ENCODE assay signal across 29 cellular contexts in genomic region chr2:197464180-197464579, GRCh38. TPM values are rescaled to one million over a fixed set of nuclear protein-coding genes. Genes with fewer than 3 reads are reported as not detected.
DNase-seq lines count a peak whose midpoint lies in the region; ATAC-seq and TF ChIP-seq lines count a peak whose summit lies in the region.
"Had no signal": no experiment of that assay in that cellular context is flagged by ENCODE, and none has a peak within 500 bp of the region (broad histone marks: within the 10 kb centered on the region; RNA-seq: fewer than 3 reads in every experiment).

No MANE protein-coding gene starts in this region.

- no peak overlapping the region for H3K4me3 Mint-ChIP-seq in activated CD8-positive, alpha-beta T cell treated with anti-CD3 and anti-CD28 coated beads for 36 hours
- H3K4me3 Mint-ChIP-seq in activated CD8-positive, alpha-beta T cell treated with anti-CD3 and anti-CD28 coated beads, Interleukin-2, amount 10 ng/mL, durations not matched to agents 7 days and 5 days = no peak overlapping the region
- H3K4me3 Mint-ChIP-seq: CD14-positive monocyte, natural killer cell, T-helper 17 cell had no signal

- H3K27me3 Mint-ChIP-seq in activated CD8-positive, alpha-beta T cell treated with anti-CD3 and anti-CD28 coated beads for 36 hours = no peaks in the 10 kb centered on the region
- no peaks in the 10 kb centered on the region for H3K27me3 Mint-ChIP-seq in activated CD8-positive, alpha-beta T cell treated with anti-CD3 and anti-CD28 coated beads, Interleukin-2, amount 10 ng/mL, durations not matched to agents 7 days and 5 days (ENCODE audit: low read depth)
- H3K27me3 Mint-ChIP-seq: T-helper 17 cell had no signal

- peaks cover 10% of the 10 kb centered on the region for H3K4me1 Mint-ChIP-seq in activated CD8-positive, alpha-beta T cell treated with anti-CD3 and anti-CD28 coated beads for 36 hours (ENCODE audit: low read depth)
- H3K4me1 Mint-ChIP-seq in activated CD8-positive, alpha-beta T cell treated with anti-CD3 and anti-CD28 coated beads, Interleukin-2, amount 10 ng/mL, durations not matched to agents 7 days and 5 days (ENCODE audit: low read depth) = peaks cover 2% of the 10 kb centered on the region
- H3K4me1 Mint-ChIP-seq: CD14-positive monocyte had no signal

- H3K4me1 ChIP-seq in neutrophil (ENCODE audit: control insufficient read depth in 1 of 2, insufficient read depth in 1 of 2, low read depth in 1 of 2, low read length in 1 of 2) = no peaks in the 10 kb centered on the region

- DNase-seq in activated CD8-positive, alpha-beta T cell treated with anti-CD3 and anti-CD28 coated beads for 36 hours = no peak
- no peak for DNase-seq in activated CD8-positive, alpha-beta T cell treated with anti-CD3 and anti-CD28 coated beads, Interleukin-2, amount 10 ng/mL, durations not matched to agents 7 days and 5 days
- DNase-seq in RPMI8226 (peak; percentile 13), choroid plexus epithelial cell (ENCODE audit: low read depth) (peak; percentile 56), left lobe of liver (ENCODE audit: low spot score) (no peak)
- DNase-seq: 8988T; activated naive CD4-positive, alpha-beta T cell treated with anti-CD3 and anti-CD28 coated beads, Interleukin-2, amount 50 U/mL, for 16 hours; anterior cingulate cortex; central memory CD4-positive, alpha-beta T cell; dorsolateral prefrontal cortex; GDM1; hypothalamus; left cardiac atrium; natural killer cell; NCI-H1092; NCI-H187; NCI-H510A treated with DMSO at 0.1 percent for 48 hours; OCI-M1; ovary; small intestine; stimulated activated naive CD8-positive, alpha-beta T cell treated with anti-CD3 and anti-CD28 coated beads, Interleukin-15, Interleukin-2, amounts not matched to agents 100 U/mL and 50 U/mL, for 24 hours; T-helper 17 cell; upper lobe of right lung had no signal

- no peak for TF ChIP-seq CTCF in activated CD8-positive, alpha-beta T cell treated with anti-CD3 and anti-CD28 coated beads for 36 hours (IDR thresholded peaks at IDR 0.05)
- TF ChIP-seq CTCF in choroid plexus epithelial cell (conservative IDR thresholded peaks at IDR 0.05; ENCODE audit: low read depth, low read length) (no peak), neutrophil (IDR thresholded peaks at IDR 0.05) (no peak)

- intact Hi-C loops in activated CD8-positive, alpha-beta T cell treated with anti-CD3 and anti-CD28 coated beads for 36 hours (cut with micrococcal nuclease) = no loop called here

- CTCF ChIA-PET in activated CD8-positive, alpha-beta T cell treated with anti-CD3 and anti-CD28 coated beads for 36 hours (lab: Charles Lee) = interaction anchor here (1.8 kb wide), 1 partner anchor 11 kb away, joined by 8 read pairs; the partner anchor contains the start of gene COQ10B
- CTCF ChIA-PET in activated CD8-positive, alpha-beta T cell treated with anti-CD3 and anti-CD28 coated beads, Interleukin-2, amount 10 ng/mL, durations not matched to agents 7 days and 5 days (lab: Charles Lee) = interaction anchor here (1.9 kb wide), 1 partner anchor 11 kb away, joined by 4 read pairs; the partner anchor contains the start of gene COQ10B

- ATAC-seq in activated CD8-positive, alpha-beta T cell treated with anti-CD3 and anti-CD28 coated beads for 36 hours = no peak
- no peak for ATAC-seq in activated CD8-positive, alpha-beta T cell treated with anti-CD3 and anti-CD28 coated beads, Interleukin-2, amount 10 ng/mL, durations not matched to agents 7 days and 5 days
- ATAC-seq in HG02981 (IDR thresholded peaks at IDR 0.05; ENCODE audit: unreplicated experiment) (no peak), left lobe of liver (no peak), HG02588 (IDR thresholded peaks at IDR 0.05; ENCODE audit: unreplicated experiment) (no peak)
- ATAC-seq: left cardiac atrium; natural killer cell; stimulated activated naive CD8-positive, alpha-beta T cell treated with anti-CD3 and anti-CD28 coated beads, Interleukin-15, Interleukin-2, amounts not matched to agents 100 U/mL and 50 U/mL, for 24 hours; T-helper 17 cell; upper lobe of right lung had no signal

- no peaks in the 10 kb centered on the region for H3K27me3 ChIP-seq in neutrophil
- H3K27me3 ChIP-seq: dorsolateral prefrontal cortex, esophagus muscularis mucosa, ovary, upper lobe of right lung had no signal

- H3K36me3 Mint-ChIP-seq in activated CD8-positive, alpha-beta T cell treated with anti-CD3 and anti-CD28 coated beads for 36 hours (ENCODE audit: low read depth) = peaks cover 19% of the 10 kb centered on the region
- peaks cover 46% of the 10 kb centered on the region for H3K36me3 Mint-ChIP-seq in activated CD8-positive, alpha-beta T cell treated with anti-CD3 and anti-CD28 coated beads, Interleukin-2, amount 10 ng/mL, durations not matched to agents 7 days and 5 days (ENCODE audit: low read depth)

- H3K27ac Mint-ChIP-seq in activated CD8-positive, alpha-beta T cell treated with anti-CD3 and anti-CD28 coated beads for 36 hours = peak overlapping the region; percentile 16
- no peak overlapping the region for H3K27ac Mint-ChIP-seq in activated CD8-positive, alpha-beta T cell treated with anti-CD3 and anti-CD28 coated beads, Interleukin-2, amount 10 ng/mL, durations not matched to agents 7 days and 5 days
- H3K27ac Mint-ChIP-seq: activated T-helper 2 cell treated with anti-CD3 and anti-CD28 coated beads, Interferon-gamma antibody, Interleukin-2, Interleukin-4, amounts not matched to agents 10 μg/mL and 5 μg/mL and 100 μg/mL, durations not matched to agents 14 hours and 24 hours and 36 hours; T-helper 17 cell had no signal

- no peaks in the 10 kb centered on the region for H3K9me3 Mint-ChIP-seq in activated CD8-positive, alpha-beta T cell treated with anti-CD3 and anti-CD28 coated beads for 36 hours
- no peaks in the 10 kb centered on the region for H3K9me3 Mint-ChIP-seq in activated CD8-positive, alpha-beta T cell treated with anti-CD3 and anti-CD28 coated beads, Interleukin-2, amount 10 ng/mL, durations not matched to agents 7 days and 5 days (ENCODE audit: insufficient read depth)
- H3K9me3 Mint-ChIP-seq: activated T-helper 2 cell treated with anti-CD3 and anti-CD28 coated beads, Interferon-gamma antibody, Interleukin-2, Interleukin-4, amounts not matched to agents 10 μg/mL and 5 μg/mL and 100 μg/mL, durations not matched to agents 14 hours and 24 hours and 36 hours; natural killer cell had no signal

- POLR2A ChIA-PET in activated CD8-positive, alpha-beta T cell treated with anti-CD3 and anti-CD28 coated beads for 36 hours (lab: Charles Lee) = interaction anchor here (0.6 to 1.9 kb wide), 3 partner anchors 10 to 141 kb away, joined by 3 to 12 read pairs (median 3); partner anchors contain the start of gene COQ10B
- POLR2A ChIA-PET in activated CD8-positive, alpha-beta T cell treated with anti-CD3 and anti-CD28 coated beads, Interleukin-2, amount 10 ng/mL, durations not matched to agents 7 days and 5 days (lab: Charles Lee) = no interaction called here

- no peak overlapping the region for H3K4me3 ChIP-seq in choroid plexus epithelial cell (ENCODE audit: low read depth, low read length)
- H3K4me3 ChIP-seq in neutrophil (ENCODE audit: low read depth in 1 of 2, low read length in 1 of 2) = no peak overlapping the region
- H3K4me3 ChIP-seq: dorsolateral prefrontal cortex, esophagus muscularis mucosa, ovary, upper lobe of right lung had no signal

- H3K9me3 ChIP-seq in neutrophil = no peaks in the 10 kb centered on the region
- H3K9me3 ChIP-seq: esophagus muscularis mucosa, ovary, upper lobe of right lung had no signal

- H3K27ac ChIP-seq in neutrophil = peak overlapping the region; percentile 23
- H3K27ac ChIP-seq: esophagus muscularis mucosa, ovary, upper lobe of right lung had no signal

- H3K36me3 ChIP-seq in neutrophil = peaks cover 84% of the 10 kb centered on the region
- H3K36me3 ChIP-seq: ovary had no signal

RNA-seq across cellular contexts. Expression of gene COQ10B, which starts 10.8 kb away (rescaled TPM):
- total RNA-seq in activated CD8-positive, alpha-beta T cell treated with anti-CD3 and anti-CD28 coated beads for 36 hours = 10 to 100 TPM; 14.0 to 14.6 TPM
- 10 to 100 TPM; 22.5 to 22.6 TPM for total RNA-seq in activated CD8-positive, alpha-beta T cell treated with anti-CD3 and anti-CD28 coated beads, Interleukin-2, amount 10 ng/mL, durations not matched to agents 7 days and 5 days
- 11.4 TPM for total RNA-seq in left lobe of liver

RNA-seq across cellular contexts. Expression of gene SF3B1, which starts 29.4 kb away (rescaled TPM):
- total RNA-seq in activated CD8-positive, alpha-beta T cell treated with anti-CD3 and anti-CD28 coated beads for 36 hours = 100 to 1,000 TPM; 235 to 253 TPM
- total RNA-seq in activated CD8-positive, alpha-beta T cell treated with anti-CD3 and anti-CD28 coated beads, Interleukin-2, amount 10 ng/mL, durations not matched to agents 7 days and 5 days = 100 to 1,000 TPM; 266 to 267 TPM
- total RNA-seq in left lobe of liver = 83.5 TPM

RNA-seq across cellular contexts. Expression of gene HSPD1, which starts 35.5 kb away (rescaled TPM):
- 1,000 to 10,000 TPM; 1,034 to 1,051 TPM for total RNA-seq in activated CD8-positive, alpha-beta T cell treated with anti-CD3 and anti-CD28 coated beads for 36 hours
- 100 to 1,000 TPM; 322 to 336 TPM for total RNA-seq in activated CD8-positive, alpha-beta T cell treated with anti-CD3 and anti-CD28 coated beads, Interleukin-2, amount 10 ng/mL, durations not matched to agents 7 days and 5 days
- 239 TPM for total RNA-seq in left lobe of liver

RNA-seq across cellular contexts. Expression of gene HSPE1, which starts 36.0 kb away (rescaled TPM):
- 100 to 1,000 TPM; 345 to 356 TPM for total RNA-seq in activated CD8-positive, alpha-beta T cell treated with anti-CD3 and anti-CD28 coated beads for 36 hours
- total RNA-seq in activated CD8-positive, alpha-beta T cell treated with anti-CD3 and anti-CD28 coated beads, Interleukin-2, amount 10 ng/mL, durations not matched to agents 7 days and 5 days = 100 to 1,000 TPM; 153 to 162 TPM
- total RNA-seq in left lobe of liver = 91.6 TPM

RNA-seq across cellular contexts. Expression of gene MOB4, which starts 51.7 kb away (rescaled TPM):
- 10 to 100 TPM; 15.1 to 15.9 TPM for total RNA-seq in activated CD8-positive, alpha-beta T cell treated with anti-CD3 and anti-CD28 coated beads for 36 hours
- 10 to 100 TPM; 16.5 to 21.3 TPM for total RNA-seq in activated CD8-positive, alpha-beta T cell treated with anti-CD3 and anti-CD28 coated beads, Interleukin-2, amount 10 ng/mL, durations not matched to agents 7 days and 5 days
- 5.8 TPM for total RNA-seq in left lobe of liver

Comparison
In these comparisons a context has a peak if more than half of its experiments do, and no peak if none do; other contexts are left out.
1. DNase-seq: peak in RPMI8226 (single experiment) and choroid plexus epithelial cell (single experiment); none in activated CD8-positive, alpha-beta T cell treated with anti-CD3 and anti-CD28 coated beads for 36 hours (single experiment), activated CD8-positive, alpha-beta T cell treated with anti-CD3 and anti-CD28 coated beads, Interleukin-2, amount 10 ng/mL, durations not matched to agents 7 days and 5 days (single experiment) and left lobe of liver (single experiment).